19 cellular contexts compared by ENCODE assay signal in the genomic region with DNA sequence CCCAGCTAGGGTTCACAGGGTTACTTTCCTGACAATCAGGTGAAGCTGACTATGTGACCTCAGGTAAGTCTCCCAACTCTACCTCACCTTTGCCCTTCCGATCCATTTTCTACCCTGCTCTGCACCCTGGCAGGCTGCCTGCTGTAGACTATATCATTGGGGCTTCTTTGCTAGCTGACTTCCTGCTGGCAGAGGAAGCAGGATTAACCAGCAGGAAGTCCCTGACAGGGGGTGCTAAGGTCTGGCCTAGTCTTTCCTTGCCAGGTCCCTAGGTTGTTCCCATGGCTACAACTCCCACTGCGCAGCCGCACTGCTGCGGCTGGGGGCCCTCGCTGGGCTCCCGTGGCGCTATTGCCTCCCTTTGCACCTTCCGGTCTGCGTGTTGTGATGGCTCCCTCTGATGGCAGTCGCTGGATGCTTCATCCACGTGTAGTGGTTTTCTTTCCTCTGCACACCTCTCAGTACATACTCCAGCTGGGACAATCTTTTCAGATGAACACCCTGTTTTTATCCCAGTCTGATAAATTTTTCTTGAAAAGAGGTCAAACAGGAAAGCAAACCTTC.
DNase-seq lines count a peak whose midpoint lies in the region; ATAC-seq and TF ChIP-seq lines count a peak whose summit lies in the region.
"Had no signal": no experiment of that assay in that cellular context is flagged by ENCODE, and none has a peak within 500 bp of the region (broad histone marks: within the 10 kb centered on the region; RNA-seq: fewer than 3 reads in every experiment).

No MANE protein-coding gene starts in this region.

- H3K27me3 Mint-ChIP-seq in endothelial cell (ENCODE audit: unreplicated experiment) (no peaks in the 10 kb centered on the region), progenitor cell of endocrine pancreas (peaks cover 6% of the 10 kb centered on the region)
- peaks cover 2% of the 10 kb centered on the region for H3K27me3 Mint-ChIP-seq in activated CD4-positive, alpha-beta T cell treated with anti-CD3 and anti-CD28 coated beads for 36 hours

- 0 out of 2 replicates have a peak overlapping the region, but pooled peaks have one; percentile 19 for H3K4me2 ChIP-seq in OCI-LY1 (ENCODE audit: low read length)
- H3K4me2 ChIP-seq: smooth muscle cell had no signal

- H3K4me1 ChIP-seq in OCI-LY1 (ENCODE audit: insufficient read depth, low read length, severe bottlenecking), result no peaks in the 10 kb centered on the region
- H3K4me1 ChIP-seq: SJCRH30 had no signal

- POLR2A ChIA-PET in activated CD4-positive, alpha-beta T cell treated with anti-CD3 and anti-CD28 coated beads for 36 hours (lab: Charles Lee), result no interaction called here

- H3K9me3 Mint-ChIP-seq in endothelial cell (ENCODE audit: unreplicated experiment), result no peaks in the 10 kb centered on the region
- no peaks in the 10 kb centered on the region for H3K9me3 Mint-ChIP-seq in progenitor cell of endocrine pancreas (ENCODE audit: low read depth)
- H3K9me3 Mint-ChIP-seq in activated CD4-positive, alpha-beta T cell treated with anti-CD3 and anti-CD28 coated beads for 36 hours (ENCODE audit: low read depth), result no peaks in the 10 kb centered on the region
- H3K9me3 Mint-ChIP-seq: activated naive CD4-positive, alpha-beta T cell treated with anti-CD3 and anti-CD28 coated beads for 36 hours; CD8-positive, alpha-beta memory T cell; HFFc6 had no signal

- intact Hi-C loops in activated CD4-positive, alpha-beta T cell treated with anti-CD3 and anti-CD28 coated beads for 36 hours (cut with DNase I, micrococcal nuclease), result no loop called here

- CTCF ChIA-PET in activated CD4-positive, alpha-beta T cell treated with anti-CD3 and anti-CD28 coated beads for 36 hours (lab: Charles Lee), result interaction anchor here (0.6 to 1.2 kb wide), 3 partner anchors 14 to 1622 kb away, joined by 3 to 5 read pairs (median 3); no protein-coding TSS in a partner anchor

- H3K36me3 ChIP-seq in OCI-LY1 (ENCODE audit: insufficient read depth, low read length), result no peaks in the 10 kb centered on the region
- H3K36me3 ChIP-seq: neutrophil, SJCRH30, thoracic aorta had no signal

- H4K20me1 ChIP-seq in OCI-LY1 (ENCODE audit: insufficient read depth, low read length), result no peaks in the 10 kb centered on the region

- H3K27ac Mint-ChIP-seq in endothelial cell (ENCODE audit: unreplicated experiment) (peak overlapping the region; percentile 76), progenitor cell of endocrine pancreas (no peak overlapping the region)
- no peak overlapping the region for H3K27ac Mint-ChIP-seq in activated CD4-positive, alpha-beta T cell treated with anti-CD3 and anti-CD28 coated beads for 36 hours
- H3K27ac Mint-ChIP-seq: activated naive CD4-positive, alpha-beta T cell treated with anti-CD3 and anti-CD28 coated beads for 36 hours; CD8-positive, alpha-beta memory T cell; HFFc6 had no signal

- no peak overlapping the region for H3K27ac ChIP-seq in OCI-LY1 (ENCODE audit: low read depth, low read length, poor library complexity, severe bottlenecking)
- H3K27ac ChIP-seq: neutrophil, SJCRH30, thoracic aorta had no signal

- H3K4me3 Mint-ChIP-seq in endothelial cell (ENCODE audit: unreplicated experiment) (no peak overlapping the region), progenitor cell of endocrine pancreas (ENCODE audit: low read depth) (no peak overlapping the region)
- no peak overlapping the region for H3K4me3 Mint-ChIP-seq in activated CD4-positive, alpha-beta T cell treated with anti-CD3 and anti-CD28 coated beads for 36 hours
- H3K4me3 Mint-ChIP-seq: activated naive CD4-positive, alpha-beta T cell treated with anti-CD3 and anti-CD28 coated beads for 36 hours; CD8-positive, alpha-beta memory T cell; HFFc6 had no signal

- H3K4me3 ChIP-seq in OCI-LY1 (ENCODE audit: low read depth, low read length, poor library complexity, severe bottlenecking), result no peak overlapping the region
- H3K4me3 ChIP-seq: SJCRH30, smooth muscle cell, thoracic aorta had no signal

- no peaks in the 10 kb centered on the region for H3F3A ChIP-seq in OCI-LY1 (ENCODE audit: insufficient read depth, low read length)

- H3K9me2 ChIP-seq in OCI-LY1 (ENCODE audit: low read depth, low read length), result no peaks in the 10 kb centered on the region

- H3K4me1 Mint-ChIP-seq in endothelial cell (ENCODE audit: unreplicated experiment) (peaks cover 7% of the 10 kb centered on the region), progenitor cell of endocrine pancreas (ENCODE audit: low read depth) (no peaks in the 10 kb centered on the region)
- H3K4me1 Mint-ChIP-seq in activated CD4-positive, alpha-beta T cell treated with anti-CD3 and anti-CD28 coated beads for 36 hours, result no peaks in the 10 kb centered on the region
- H3K4me1 Mint-ChIP-seq: CD8-positive, alpha-beta memory T cell had no signal

- H3K27me3 ChIP-seq in OCI-LY1 (ENCODE audit: insufficient read depth, low read length), result no peaks in the 10 kb centered on the region
- H3K27me3 ChIP-seq: neutrophil, SJCRH30 had no signal

- no peak for ATAC-seq in activated CD4-positive, alpha-beta T cell treated with anti-CD3 and anti-CD28 coated beads for 36 hours
- ATAC-seq in HG03354 (IDR thresholded peaks at IDR 0.05; ENCODE audit: poor library complexity, severe bottlenecking, unreplicated experiment) (no peak), HG03378 (IDR thresholded peaks at IDR 0.05; ENCODE audit: unreplicated experiment) (no peak)

- H2AFZ ChIP-seq in OCI-LY1 (ENCODE audit: low read length), result no peak overlapping the region; the same call in 1 of the 2 replicates

- no peaks in the 10 kb centered on the region for H3K9me3 ChIP-seq in OCI-LY1 (ENCODE audit: low read length)
- H3K9me3 ChIP-seq: neutrophil, SJCRH30, thoracic aorta had no signal

- peak; percentile 10 for DNase-seq in DMS53 (lab: John Stamatoyannopoulos, UW)
- no peak for DNase-seq in DMS53 treated with DMSO at 0.1 percent for 48 hours (lab: John Stamatoyannopoulos, UW; ENCODE audit: unreplicated experiment)
- DNase-seq in endothelial cell (ENCODE audit: low spot score), result peak; percentile 34
- DNase-seq in progenitor cell of endocrine pancreas (ENCODE audit: low spot score, unreplicated experiment), result no peak
- DNase-seq in activated CD4-positive, alpha-beta T cell treated with anti-CD3 and anti-CD28 coated beads for 36 hours, result no peak
- DNase-seq: 8988T; activated naive CD4-positive, alpha-beta T cell treated with anti-CD3 and anti-CD28 coated beads for 36 hours; CD8-positive, alpha-beta memory T cell; HFFc6; mammary epithelial cell; MV-4-11; NCI-H510A treated with DMSO at 0.1 percent for 48 hours; SJCRH30 had no signal

- H3K9ac ChIP-seq in OCI-LY1 (ENCODE audit: low read length), result no peak overlapping the region

- H3K79me2 ChIP-seq in OCI-LY1 (ENCODE audit: insufficient read depth, low read length), result no peaks in the 10 kb centered on the region

- TF ChIP-seq CTCF in OCI-LY1 (IDR thresholded peaks at IDR 0.05; ENCODE audit: low read length) (peak; percentile 59), endothelial cell (IDR thresholded peaks at IDR 0.05; ENCODE audit: unreplicated experiment) (no peak), progenitor cell of endocrine pancreas (IDR thresholded peaks at IDR 0.05; ENCODE audit: unreplicated experiment) (peak; percentile 20)

- no peaks in the 10 kb centered on the region for H3K36me3 Mint-ChIP-seq in endothelial cell (ENCODE audit: low read depth, unreplicated experiment)
- H3K36me3 Mint-ChIP-seq in progenitor cell of endocrine pancreas (ENCODE audit: insufficient read depth), result no peaks in the 10 kb centered on the region
- H3K36me3 Mint-ChIP-seq in activated CD4-positive, alpha-beta T cell treated with anti-CD3 and anti-CD28 coated beads for 36 hours (ENCODE audit: low read depth), result no peaks in the 10 kb centered on the region
- H3K36me3 Mint-ChIP-seq: CD8-positive, alpha-beta memory T cell had no signal

Comparison
In these comparisons a context has a peak if more than half of its experiments do, and no peak if none do; other contexts are left out.
1. DNase-seq: peak in DMS53 (single experiment) and endothelial cell (single experiment); none in DMS53 treated with DMSO at 0.1 percent for 48 hours (single experiment), progenitor cell of endocrine pancreas (single experiment) and activated CD4-positive, alpha-beta T cell treated with anti-CD3 and anti-CD28 coated beads for 36 hours (single experiment).